In the genomic region with DNA sequence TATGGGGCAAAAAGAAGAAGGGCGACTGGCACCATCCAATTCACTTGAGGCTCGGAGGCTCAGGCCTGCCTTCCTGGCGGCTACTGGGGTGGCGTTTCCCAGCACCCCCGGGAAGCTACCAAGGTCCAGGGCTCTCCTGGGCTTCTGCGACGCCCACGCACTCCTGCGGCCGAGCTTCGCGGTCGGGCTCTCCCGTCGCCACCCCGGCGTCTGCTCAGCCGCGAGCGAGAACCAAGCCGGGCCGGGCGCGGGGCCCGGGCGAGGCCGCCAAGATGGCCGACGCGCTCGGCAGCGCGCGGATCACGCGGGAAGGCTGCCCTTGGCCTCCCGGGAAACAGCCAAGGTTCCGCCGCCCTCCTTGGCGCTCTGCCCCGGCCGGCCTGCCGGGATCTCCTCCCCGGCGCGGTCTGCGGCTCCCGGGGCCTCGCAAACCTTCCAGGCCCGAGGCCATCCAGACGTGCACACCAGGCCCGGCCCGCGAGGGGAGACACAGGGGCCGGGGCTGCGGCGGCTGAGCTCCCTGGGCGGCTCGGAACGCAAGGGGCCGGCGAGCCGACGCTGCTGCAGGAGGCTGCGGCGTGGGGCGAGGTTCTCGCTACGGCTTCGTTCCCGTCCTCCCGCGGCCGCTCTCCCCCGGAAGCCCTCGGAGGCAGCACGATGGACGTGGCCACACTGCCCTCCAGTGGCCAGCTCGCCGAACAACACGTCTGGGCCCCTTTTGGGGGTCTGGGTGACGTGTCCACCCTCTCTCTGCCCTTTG, we compare ENCODE assay signal across 1 cellular context.
TF ChIP-seq lines count a peak whose summit lies in the region.

No MANE protein-coding gene starts in this region.

TF ChIP-seq in HepG2, 621 proteins besides CTCF, POLR2A, EP300 and RAD21 (continued from another document and continues in another):
- TF ChIP-seq, protein P1, sequence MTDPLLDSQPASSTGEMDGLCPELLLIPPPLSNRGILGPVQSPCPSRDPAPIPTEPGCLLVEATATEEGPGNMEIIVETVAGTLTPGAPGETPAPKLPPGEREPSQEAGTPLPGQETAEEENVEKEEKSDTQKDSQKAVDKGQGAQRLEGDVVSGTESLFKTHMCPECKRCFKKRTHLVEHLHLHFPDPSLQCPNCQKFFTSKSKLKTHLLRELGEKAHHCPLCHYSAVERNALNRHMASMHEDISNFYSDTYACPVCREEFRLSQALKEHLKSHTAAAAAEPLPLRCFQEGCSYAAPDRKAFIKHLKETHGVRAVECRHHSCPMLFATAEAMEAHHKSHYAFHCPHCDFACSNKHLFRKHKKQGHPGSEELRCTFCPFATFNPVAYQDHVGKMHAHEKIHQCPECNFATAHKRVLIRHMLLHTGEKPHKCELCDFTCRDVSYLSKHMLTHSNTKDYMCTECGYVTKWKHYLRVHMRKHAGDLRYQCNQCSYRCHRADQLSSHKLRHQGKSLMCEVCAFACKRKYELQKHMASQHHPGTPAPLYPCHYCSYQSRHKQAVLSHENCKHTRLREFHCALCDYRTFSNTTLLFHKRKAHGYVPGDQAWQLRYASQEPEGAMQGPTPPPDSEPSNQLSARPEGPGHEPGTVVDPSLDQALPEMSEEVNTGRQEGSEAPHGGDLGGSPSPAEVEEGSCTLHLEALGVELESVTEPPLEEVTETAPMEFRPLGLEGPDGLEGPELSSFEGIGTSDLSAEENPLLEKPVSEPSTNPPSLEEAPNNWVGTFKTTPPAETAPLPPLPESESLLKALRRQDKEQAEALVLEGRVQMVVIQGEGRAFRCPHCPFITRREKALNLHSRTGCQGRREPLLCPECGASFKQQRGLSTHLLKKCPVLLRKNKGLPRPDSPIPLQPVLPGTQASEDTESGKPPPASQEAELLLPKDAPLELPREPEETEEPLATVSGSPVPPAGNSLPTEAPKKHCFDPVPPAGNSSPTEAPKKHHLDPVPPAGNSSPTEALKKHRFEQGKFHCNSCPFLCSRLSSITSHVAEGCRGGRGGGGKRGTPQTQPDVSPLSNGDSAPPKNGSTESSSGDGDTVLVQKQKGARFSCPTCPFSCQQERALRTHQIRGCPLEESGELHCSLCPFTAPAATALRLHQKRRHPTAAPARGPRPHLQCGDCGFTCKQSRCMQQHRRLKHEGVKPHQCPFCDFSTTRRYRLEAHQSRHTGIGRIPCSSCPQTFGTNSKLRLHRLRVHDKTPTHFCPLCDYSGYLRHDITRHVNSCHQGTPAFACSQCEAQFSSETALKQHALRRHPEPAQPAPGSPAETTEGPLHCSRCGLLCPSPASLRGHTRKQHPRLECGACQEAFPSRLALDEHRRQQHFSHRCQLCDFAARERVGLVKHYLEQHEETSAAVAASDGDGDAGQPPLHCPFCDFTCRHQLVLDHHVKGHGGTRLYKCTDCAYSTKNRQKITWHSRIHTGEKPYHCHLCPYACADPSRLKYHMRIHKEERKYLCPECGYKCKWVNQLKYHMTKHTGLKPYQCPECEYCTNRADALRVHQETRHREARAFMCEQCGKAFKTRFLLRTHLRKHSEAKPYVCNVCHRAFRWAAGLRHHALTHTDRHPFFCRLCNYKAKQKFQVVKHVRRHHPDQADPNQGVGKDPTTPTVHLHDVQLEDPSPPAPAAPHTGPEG (CRISPR knock-in tag; IDR thresholded peaks at IDR 0.05) = peak; percentile 89
- TF ChIP-seq, protein P2, sequence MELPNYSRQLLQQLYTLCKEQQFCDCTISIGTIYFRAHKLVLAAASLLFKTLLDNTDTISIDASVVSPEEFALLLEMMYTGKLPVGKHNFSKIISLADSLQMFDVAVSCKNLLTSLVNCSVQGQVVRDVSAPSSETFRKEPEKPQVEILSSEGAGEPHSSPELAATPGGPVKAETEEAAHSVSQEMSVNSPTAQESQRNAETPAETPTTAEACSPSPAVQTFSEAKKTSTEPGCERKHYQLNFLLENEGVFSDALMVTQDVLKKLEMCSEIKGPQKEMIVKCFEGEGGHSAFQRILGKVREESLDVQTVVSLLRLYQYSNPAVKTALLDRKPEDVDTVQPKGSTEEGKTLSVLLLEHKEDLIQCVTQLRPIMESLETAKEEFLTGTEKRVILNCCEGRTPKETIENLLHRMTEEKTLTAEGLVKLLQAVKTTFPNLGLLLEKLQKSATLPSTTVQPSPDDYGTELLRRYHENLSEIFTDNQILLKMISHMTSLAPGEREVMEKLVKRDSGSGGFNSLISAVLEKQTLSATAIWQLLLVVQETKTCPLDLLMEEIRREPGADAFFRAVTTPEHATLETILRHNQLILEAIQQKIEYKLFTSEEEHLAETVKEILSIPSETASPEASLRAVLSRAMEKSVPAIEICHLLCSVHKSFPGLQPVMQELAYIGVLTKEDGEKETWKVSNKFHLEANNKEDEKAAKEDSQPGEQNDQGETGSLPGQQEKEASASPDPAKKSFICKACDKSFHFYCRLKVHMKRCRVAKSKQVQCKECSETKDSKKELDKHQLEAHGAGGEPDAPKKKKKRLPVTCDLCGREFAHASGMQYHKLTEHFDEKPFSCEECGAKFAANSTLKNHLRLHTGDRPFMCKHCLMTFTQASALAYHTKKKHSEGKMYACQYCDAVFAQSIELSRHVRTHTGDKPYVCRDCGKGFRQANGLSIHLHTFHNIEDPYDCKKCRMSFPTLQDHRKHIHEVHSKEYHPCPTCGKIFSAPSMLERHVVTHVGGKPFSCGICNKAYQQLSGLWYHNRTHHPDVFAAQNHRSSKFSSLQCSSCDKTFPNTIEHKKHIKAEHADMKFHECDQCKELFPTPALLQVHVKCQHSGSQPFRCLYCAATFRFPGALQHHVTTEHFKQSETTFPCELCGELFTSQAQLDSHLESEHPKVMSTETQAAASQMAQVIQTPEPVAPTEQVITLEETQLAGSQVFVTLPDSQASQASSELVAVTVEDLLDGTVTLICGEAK (IDR thresholded peaks at IDR 0.05) = no peak
- TF ChIP-seq, protein P2 (CRISPR knock-in tag; IDR thresholded peaks at IDR 0.05) = peak; percentile 38; the same call in 1 of the 2 replicates
- TF ChIP-seq TSC22D2 (CRISPR knock-in tag; IDR thresholded peaks at IDR 0.05; ENCODE audit: borderline replicate concordance) (peak; percentile 75; the same call in 1 of the 2 replicates), ZNF547 (CRISPR knock-in tag; IDR thresholded peaks at IDR 0.05) (peak; percentile 63), AGO1 (IDR thresholded peaks at IDR 0.05; ENCODE audit: low read depth, low read length, poor library complexity, severe bottlenecking) (no peak), ZNF501 (CRISPR knock-in tag; IDR thresholded peaks at IDR 0.05) (peak; percentile 47; the same call in 1 of the 2 replicates), STAT5B (CRISPR knock-in tag; IDR thresholded peaks at IDR 0.05) (no peak), NPAS2 (CRISPR knock-in tag; IDR thresholded peaks at IDR 0.05; ENCODE audit: borderline replicate concordance) (no peak), ZNF615 (CRISPR knock-in tag; IDR thresholded peaks at IDR 0.05; ENCODE audit: borderline replicate concordance) (no peak), HMG20A (CRISPR knock-in tag; IDR thresholded peaks at IDR 0.05; ENCODE audit: borderline replicate concordance) (peak; percentile 35; the same call in 1 of the 2 replicates), ZNF234 (CRISPR knock-in tag; conservative IDR thresholded peaks at IDR 0.05) (no peak), ATF7 (IDR thresholded peaks at IDR 0.05) (no peak), ATF7 (CRISPR knock-in tag; IDR thresholded peaks at IDR 0.05) (no peak), ZMYM3 (CRISPR knock-in tag; IDR thresholded peaks at IDR 0.05) (peak; percentile 49; the same call in 1 of the 2 replicates), ZFY (CRISPR knock-in tag; IDR thresholded peaks at IDR 0.05) (peak; percentile 85), XBP1 (CRISPR knock-in tag; IDR thresholded peaks at IDR 0.05) (no peak), BORCS8-MEF2B (CRISPR knock-in tag; IDR thresholded peaks at IDR 0.05) (peak; percentile 78)
- TF ChIP-seq, protein P3, sequence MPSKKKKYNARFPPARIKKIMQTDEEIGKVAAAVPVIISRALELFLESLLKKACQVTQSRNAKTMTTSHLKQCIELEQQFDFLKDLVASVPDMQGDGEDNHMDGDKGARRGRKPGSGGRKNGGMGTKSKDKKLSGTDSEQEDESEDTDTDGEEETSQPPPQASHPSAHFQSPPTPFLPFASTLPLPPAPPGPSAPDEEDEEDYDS (CRISPR knock-in tag; IDR thresholded peaks at IDR 0.05) = no peak
- TF ChIP-seq, protein P4, sequence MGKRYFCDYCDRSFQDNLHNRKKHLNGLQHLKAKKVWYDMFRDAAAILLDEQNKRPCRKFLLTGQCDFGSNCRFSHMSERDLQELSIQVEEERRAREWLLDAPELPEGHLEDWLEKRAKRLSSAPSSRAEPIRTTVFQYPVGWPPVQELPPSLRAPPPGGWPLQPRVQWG (CRISPR knock-in tag; IDR thresholded peaks at IDR 0.05; ENCODE audit: borderline replicate concordance, low read depth) = no peak
- TF ChIP-seq, protein P5, sequence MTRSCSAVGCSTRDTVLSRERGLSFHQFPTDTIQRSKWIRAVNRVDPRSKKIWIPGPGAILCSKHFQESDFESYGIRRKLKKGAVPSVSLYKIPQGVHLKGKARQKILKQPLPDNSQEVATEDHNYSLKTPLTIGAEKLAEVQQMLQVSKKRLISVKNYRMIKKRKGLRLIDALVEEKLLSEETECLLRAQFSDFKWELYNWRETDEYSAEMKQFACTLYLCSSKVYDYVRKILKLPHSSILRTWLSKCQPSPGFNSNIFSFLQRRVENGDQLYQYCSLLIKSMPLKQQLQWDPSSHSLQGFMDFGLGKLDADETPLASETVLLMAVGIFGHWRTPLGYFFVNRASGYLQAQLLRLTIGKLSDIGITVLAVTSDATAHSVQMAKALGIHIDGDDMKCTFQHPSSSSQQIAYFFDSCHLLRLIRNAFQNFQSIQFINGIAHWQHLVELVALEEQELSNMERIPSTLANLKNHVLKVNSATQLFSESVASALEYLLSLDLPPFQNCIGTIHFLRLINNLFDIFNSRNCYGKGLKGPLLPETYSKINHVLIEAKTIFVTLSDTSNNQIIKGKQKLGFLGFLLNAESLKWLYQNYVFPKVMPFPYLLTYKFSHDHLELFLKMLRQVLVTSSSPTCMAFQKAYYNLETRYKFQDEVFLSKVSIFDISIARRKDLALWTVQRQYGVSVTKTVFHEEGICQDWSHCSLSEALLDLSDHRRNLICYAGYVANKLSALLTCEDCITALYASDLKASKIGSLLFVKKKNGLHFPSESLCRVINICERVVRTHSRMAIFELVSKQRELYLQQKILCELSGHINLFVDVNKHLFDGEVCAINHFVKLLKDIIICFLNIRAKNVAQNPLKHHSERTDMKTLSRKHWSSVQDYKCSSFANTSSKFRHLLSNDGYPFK (CRISPR knock-in tag; IDR thresholded peaks at IDR 0.05; ENCODE audit: borderline replicate concordance) = 0 out of 2 replicates have a peak, but pooled peaks have one; percentile 40
- TF ChIP-seq, protein P6, sequence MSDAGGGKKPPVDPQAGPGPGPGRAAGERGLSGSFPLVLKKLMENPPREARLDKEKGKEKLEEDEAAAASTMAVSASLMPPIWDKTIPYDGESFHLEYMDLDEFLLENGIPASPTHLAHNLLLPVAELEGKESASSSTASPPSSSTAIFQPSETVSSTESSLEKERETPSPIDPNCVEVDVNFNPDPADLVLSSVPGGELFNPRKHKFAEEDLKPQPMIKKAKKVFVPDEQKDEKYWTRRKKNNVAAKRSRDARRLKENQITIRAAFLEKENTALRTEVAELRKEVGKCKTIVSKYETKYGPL (CRISPR knock-in tag; IDR thresholded peaks at IDR 0.05) = no peak
- TF ChIP-seq, protein P7, sequence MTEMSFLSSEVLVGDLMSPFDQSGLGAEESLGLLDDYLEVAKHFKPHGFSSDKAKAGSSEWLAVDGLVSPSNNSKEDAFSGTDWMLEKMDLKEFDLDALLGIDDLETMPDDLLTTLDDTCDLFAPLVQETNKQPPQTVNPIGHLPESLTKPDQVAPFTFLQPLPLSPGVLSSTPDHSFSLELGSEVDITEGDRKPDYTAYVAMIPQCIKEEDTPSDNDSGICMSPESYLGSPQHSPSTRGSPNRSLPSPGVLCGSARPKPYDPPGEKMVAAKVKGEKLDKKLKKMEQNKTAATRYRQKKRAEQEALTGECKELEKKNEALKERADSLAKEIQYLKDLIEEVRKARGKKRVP (CRISPR knock-in tag; IDR thresholded peaks at IDR 0.05) = no peak
- TF ChIP-seq, protein P8, sequence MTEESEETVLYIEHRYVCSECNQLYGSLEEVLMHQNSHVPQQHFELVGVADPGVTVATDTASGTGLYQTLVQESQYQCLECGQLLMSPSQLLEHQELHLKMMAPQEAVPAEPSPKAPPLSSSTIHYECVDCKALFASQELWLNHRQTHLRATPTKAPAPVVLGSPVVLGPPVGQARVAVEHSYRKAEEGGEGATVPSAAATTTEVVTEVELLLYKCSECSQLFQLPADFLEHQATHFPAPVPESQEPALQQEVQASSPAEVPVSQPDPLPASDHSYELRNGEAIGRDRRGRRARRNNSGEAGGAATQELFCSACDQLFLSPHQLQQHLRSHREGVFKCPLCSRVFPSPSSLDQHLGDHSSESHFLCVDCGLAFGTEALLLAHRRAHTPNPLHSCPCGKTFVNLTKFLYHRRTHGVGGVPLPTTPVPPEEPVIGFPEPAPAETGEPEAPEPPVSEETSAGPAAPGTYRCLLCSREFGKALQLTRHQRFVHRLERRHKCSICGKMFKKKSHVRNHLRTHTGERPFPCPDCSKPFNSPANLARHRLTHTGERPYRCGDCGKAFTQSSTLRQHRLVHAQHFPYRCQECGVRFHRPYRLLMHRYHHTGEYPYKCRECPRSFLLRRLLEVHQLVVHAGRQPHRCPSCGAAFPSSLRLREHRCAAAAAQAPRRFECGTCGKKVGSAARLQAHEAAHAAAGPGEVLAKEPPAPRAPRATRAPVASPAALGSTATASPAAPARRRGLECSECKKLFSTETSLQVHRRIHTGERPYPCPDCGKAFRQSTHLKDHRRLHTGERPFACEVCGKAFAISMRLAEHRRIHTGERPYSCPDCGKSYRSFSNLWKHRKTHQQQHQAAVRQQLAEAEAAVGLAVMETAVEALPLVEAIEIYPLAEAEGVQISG (CRISPR knock-in tag; IDR thresholded peaks at IDR 0.05) = peak; percentile 85
